In genomic region chr22:30614879-30615278, GRCh38 we compare ENCODE assay signal across 39 cellular contexts. TPM values are rescaled to one million over a fixed set of nuclear protein-coding genes. Genes with fewer than 3 reads are reported as not detected.
"Had no signal": no experiment of that assay in that cellular context is flagged by ENCODE, and none has a peak within 500 bp of the region (broad histone marks: within the 10 kb centered on the region; RNA-seq: fewer than 3 reads in every experiment).

No MANE protein-coding gene starts in this region.

- H3K36me3 Mint-ChIP-seq: activated CD4-positive, alpha-beta memory T cell treated with anti-CD3 and anti-CD28 coated beads for 36 hours; activated naive CD4-positive, alpha-beta T cell treated with anti-CD3 and anti-CD28 coated beads, Interleukin-2, amount 10 ng/mL, durations not matched to agents 7 days and 5 days; activated naive CD4-positive, alpha-beta T cell treated with anti-CD3 and anti-CD28 coated beads, Interleukin-2, amount 50 U/mL, for 24 hours; activated naive CD8-positive, alpha-beta T cell; activated naive CD8-positive, alpha-beta T cell treated with anti-CD3 and anti-CD28 coated beads, Interleukin-2, amount 10 ng/mL, durations not matched to agents 7 days and 5 days had no signal

- H3K27ac Mint-ChIP-seq: activated B cell treated with CpG ODN at 0.5 μM for 24 hours; activated CD4-positive, alpha-beta memory T cell treated with anti-CD3 and anti-CD28 coated beads for 36 hours; activated CD4-positive, alpha-beta T cell treated with anti-CD3 and anti-CD28 coated beads, Interleukin-2, amount 10 ng/mL, durations not matched to agents 24 days and 14 days; activated CD8-positive, alpha-beta T cell treated with anti-CD3 and anti-CD28 coated beads for 36 hours; activated naive CD4-positive, alpha-beta T cell treated with anti-CD3 and anti-CD28 coated beads, Interleukin-2, amount 10 ng/mL, durations not matched to agents 7 days and 5 days; activated naive CD4-positive, alpha-beta T cell treated with anti-CD3 and anti-CD28 coated beads, Interleukin-2, amount 50 U/mL, for 24 hours; activated naive CD8-positive, alpha-beta T cell; activated naive CD8-positive, alpha-beta T cell treated with anti-CD3 and anti-CD28 coated beads, Interleukin-2, amount 10 ng/mL, durations not matched to agents 7 days and 5 days; activated naive CD8-positive, alpha-beta T cell treated with anti-CD3 and anti-CD28 coated beads, Interleukin-2, amount 50 U/mL, for 24 hours; activated T-cell treated with anti-CD3 and anti-CD28 coated beads, Interleukin-2, amount 50 U/mL, for 72 hours; activated T-helper 1 cell treated with anti-CD3 and anti-CD28 coated beads, Interleukin-12 subunit alpha, Interleukin-12 subunit beta, Interleukin-2, Interleukin-4 antibody, amounts not matched to agents 30 ng/mL and 10 ng/mL and 1 ng/mL, durations not matched to agents 14 hours and 24 hours and 36 hours; activated T-helper 17 cell treated with anti-CD3 and anti-CD28 coated beads, Interleukin-2, amount 50 U/mL, for 72 hours; brain; T-helper 1 cell treated with Interleukin-12 subunit alpha and Interleukin-12 subunit beta and Interleukin-4 antibody, amounts not matched to agents 30 μg/mL and 1 μg/mL, for 36 hours; T-helper 2 cell treated with Interferon-gamma antibody and Interleukin-4, amounts not matched to agents 5 μg/mL and 100 μg/mL, for 36 hours had no signal

- H3K9me3 Mint-ChIP-seq: activated B cell treated with CpG ODN at 0.5 μM for 24 hours; activated CD4-positive, alpha-beta memory T cell treated with anti-CD3 and anti-CD28 coated beads for 36 hours; activated CD4-positive, alpha-beta T cell treated with anti-CD3 and anti-CD28 coated beads, Interleukin-2, amount 10 ng/mL, durations not matched to agents 24 days and 14 days; activated CD8-positive, alpha-beta T cell treated with anti-CD3 and anti-CD28 coated beads for 36 hours; activated naive CD4-positive, alpha-beta T cell treated with anti-CD3 and anti-CD28 coated beads, Interleukin-2, amount 10 ng/mL, durations not matched to agents 7 days and 5 days; activated naive CD4-positive, alpha-beta T cell treated with anti-CD3 and anti-CD28 coated beads, Interleukin-2, amount 50 U/mL, for 24 hours; activated naive CD8-positive, alpha-beta T cell treated with anti-CD3 and anti-CD28 coated beads, Interleukin-2, amount 10 ng/mL, durations not matched to agents 7 days and 5 days; activated naive CD8-positive, alpha-beta T cell treated with anti-CD3 and anti-CD28 coated beads, Interleukin-2, amount 50 U/mL, for 24 hours; activated T-cell treated with anti-CD3 and anti-CD28 coated beads, Interleukin-2, amount 50 U/mL, for 4 hours; activated T-cell treated with anti-CD3 and anti-CD28 coated beads, Interleukin-2, amount 50 U/mL, for 72 hours; activated T-helper 1 cell treated with anti-CD3 and anti-CD28 coated beads, Interleukin-12 subunit alpha, Interleukin-12 subunit beta, Interleukin-2, Interleukin-4 antibody, amounts not matched to agents 30 ng/mL and 10 ng/mL and 1 ng/mL, durations not matched to agents 14 hours and 24 hours and 36 hours; activated T-helper 17 cell treated with anti-CD3 and anti-CD28 coated beads, Interleukin-2, amount 50 U/mL, for 72 hours; brain; central memory CD8-positive, alpha-beta T cell; T-helper 1 cell treated with Interleukin-12 subunit alpha and Interleukin-12 subunit beta and Interleukin-4 antibody, amounts not matched to agents 30 μg/mL and 1 μg/mL, for 36 hours; T-helper 2 cell treated with Interferon-gamma antibody and Interleukin-4, amounts not matched to agents 5 μg/mL and 100 μg/mL, for 36 hours had no signal

- H3K4me1 Mint-ChIP-seq: activated B cell treated with CpG ODN at 0.5 μM for 24 hours; activated naive CD4-positive, alpha-beta T cell treated with anti-CD3 and anti-CD28 coated beads, Interleukin-2, amount 50 U/mL, for 24 hours; activated T-helper 17 cell treated with anti-CD3 and anti-CD28 coated beads, Interleukin-2, amount 50 U/mL, for 72 hours; central memory CD8-positive, alpha-beta T cell had no signal

- H3K27ac ChIP-seq: ascending aorta, cardiac muscle cell, VCaP had no signal

- DNase-seq: activated B cell treated with CpG ODN at 0.5 μM for 24 hours; activated CD4-positive, alpha-beta memory T cell treated with anti-CD3 and anti-CD28 coated beads for 36 hours; activated CD4-positive, alpha-beta T cell treated with anti-CD3 and anti-CD28 coated beads for 4 hours; activated CD4-positive, alpha-beta T cell treated with anti-CD3 and anti-CD28 coated beads, Interleukin-2, amount 10 ng/mL, durations not matched to agents 24 days and 14 days; activated CD4-positive, alpha-beta T cell treated with anti-CD3 and anti-CD28 coated beads, Interleukin-2, amount 50 U/mL, for 1 hour; activated CD4-positive, alpha-beta T cell treated with anti-CD3 and anti-CD28 coated beads, Interleukin-2, amount 50 U/mL, for 4 hours; activated CD4-positive, CD25-positive, alpha-beta regulatory T cell treated with anti-CD3 and anti-CD28 coated beads, Interleukin-2, amount 50 U/mL, for 72 hours; activated CD8-positive, alpha-beta memory T cell treated with anti-CD3 and anti-CD28 coated beads, Interleukin-2, amount 50 U/mL, for 4 hours; activated CD8-positive, alpha-beta T cell treated with anti-CD3 and anti-CD28 coated beads for 36 hours; activated effector memory CD4-positive, alpha-beta T cell treated with anti-CD3 and anti-CD28 coated beads, Interleukin-2, amount 50 U/mL, for 16 hours; activated gamma-delta T cell treated with Interleukin-2 at 50 U/mL for 16 hours; activated naive CD4-positive, alpha-beta T cell; activated naive CD4-positive, alpha-beta T cell treated with anti-CD3 and anti-CD28 coated beads, Interleukin-2, amount 10 ng/mL, durations not matched to agents 7 days and 5 days; activated naive CD8-positive, alpha-beta T cell treated with anti-CD3 and anti-CD28 coated beads, Interleukin-2, amount 10 ng/mL, durations not matched to agents 7 days and 5 days; activated naive CD8-positive, alpha-beta T cell treated with anti-CD3 and anti-CD28 coated beads, Interleukin-2, amount 50 U/mL, for 24 hours; activated T-cell treated with anti-CD3 and anti-CD28 coated beads for 4 hours; activated T-cell treated with anti-CD3 and anti-CD28 coated beads, Interleukin-2, amount 50 U/mL, for 1 hour; activated T-cell treated with anti-CD3 and anti-CD28 coated beads, Interleukin-2, amount 50 U/mL, for 4 hours; activated T-cell treated with anti-CD3 and anti-CD28 coated beads, Interleukin-2, amount 50 U/mL, for 72 hours; amygdala; anterior cingulate cortex; caudate nucleus; cerebellar nuclear complex; T-helper 1 cell; T-helper 2 cell; T-helper 9 cell had no signal

- H3K4me3 Mint-ChIP-seq: activated B cell treated with CpG ODN at 0.5 μM for 24 hours; activated CD4-positive, alpha-beta memory T cell treated with anti-CD3 and anti-CD28 coated beads for 36 hours; activated CD4-positive, alpha-beta T cell treated with anti-CD3 and anti-CD28 coated beads, Interleukin-2, amount 10 ng/mL, durations not matched to agents 24 days and 14 days; activated CD8-positive, alpha-beta T cell treated with anti-CD3 and anti-CD28 coated beads for 36 hours; activated naive CD4-positive, alpha-beta T cell treated with anti-CD3 and anti-CD28 coated beads, Interleukin-2, amount 10 ng/mL, durations not matched to agents 7 days and 5 days; activated naive CD4-positive, alpha-beta T cell treated with anti-CD3 and anti-CD28 coated beads, Interleukin-2, amount 50 U/mL, for 24 hours; activated naive CD8-positive, alpha-beta T cell; activated naive CD8-positive, alpha-beta T cell treated with anti-CD3 and anti-CD28 coated beads, Interleukin-2, amount 10 ng/mL, durations not matched to agents 7 days and 5 days; activated naive CD8-positive, alpha-beta T cell treated with anti-CD3 and anti-CD28 coated beads, Interleukin-2, amount 50 U/mL, for 24 hours; activated T-cell treated with anti-CD3 and anti-CD28 coated beads, Interleukin-2, amount 50 U/mL, for 4 hours; activated T-cell treated with anti-CD3 and anti-CD28 coated beads, Interleukin-2, amount 50 U/mL, for 72 hours; activated T-helper 1 cell treated with anti-CD3 and anti-CD28 coated beads, Interleukin-12 subunit alpha, Interleukin-12 subunit beta, Interleukin-2, Interleukin-4 antibody, amounts not matched to agents 30 ng/mL and 10 ng/mL and 1 ng/mL, durations not matched to agents 14 hours and 24 hours and 36 hours; activated T-helper 17 cell treated with anti-CD3 and anti-CD28 coated beads, Interleukin-2, amount 50 U/mL, for 72 hours; brain; central memory CD8-positive, alpha-beta T cell; T-helper 1 cell treated with Interleukin-12 subunit alpha and Interleukin-12 subunit beta and Interleukin-4 antibody, amounts not matched to agents 30 μg/mL and 1 μg/mL, for 36 hours; T-helper 2 cell treated with Interferon-gamma antibody and Interleukin-4, amounts not matched to agents 5 μg/mL and 100 μg/mL, for 36 hours had no signal

- FAIRE-seq: TTC549 had no signal

- H3K27me3 Mint-ChIP-seq: activated CD4-positive, alpha-beta memory T cell treated with anti-CD3 and anti-CD28 coated beads for 36 hours; activated CD8-positive, alpha-beta T cell treated with anti-CD3 and anti-CD28 coated beads for 36 hours; activated naive CD4-positive, alpha-beta T cell treated with anti-CD3 and anti-CD28 coated beads, Interleukin-2, amount 50 U/mL, for 24 hours had no signal

- H3K27me3 ChIP-seq: ascending aorta, cardiac muscle cell had no signal

- H3K9me3 ChIP-seq: ascending aorta had no signal

- H3K36me3 ChIP-seq: cardiac muscle cell had no signal

- H3K4me1 ChIP-seq: ascending aorta had no signal

- H3K4me3 ChIP-seq: ascending aorta, cardiac muscle cell had no signal

RNA-seq across cellular contexts. Expression of gene TCN2, which starts 7.9 kb away (rescaled TPM):
- total RNA-seq: activated B cell treated with CpG ODN at 0.5 μM for 24 hours had no signal

RNA-seq across cellular contexts. Expression of gene GAL3ST1, which starts 40.4 kb away (rescaled TPM):
- total RNA-seq: activated B cell treated with CpG ODN at 0.5 μM for 24 hours; activated CD4-positive, alpha-beta memory T cell treated with anti-CD3 and anti-CD28 coated beads for 36 hours; activated CD4-positive, alpha-beta T cell treated with anti-CD3 and anti-CD28 coated beads, Interleukin-2, amount 10 ng/mL, durations not matched to agents 24 days and 14 days; activated CD8-positive, alpha-beta memory T cell treated with anti-CD3 and anti-CD28 coated beads for 36 hours; activated CD8-positive, alpha-beta T cell treated with anti-CD3 and anti-CD28 coated beads for 36 hours; activated T-helper 1 cell treated with anti-CD3 and anti-CD28 coated beads, Interleukin-12 subunit alpha, Interleukin-12 subunit beta, Interleukin-2, Interleukin-4 antibody, amounts not matched to agents 30 ng/mL and 10 ng/mL and 1 ng/mL, durations not matched to agents 14 hours and 24 hours and 36 hours; ascending aorta had no signal
